Comparison of ENCODE assay signal across 8 cellular contexts in the genomic region with DNA sequence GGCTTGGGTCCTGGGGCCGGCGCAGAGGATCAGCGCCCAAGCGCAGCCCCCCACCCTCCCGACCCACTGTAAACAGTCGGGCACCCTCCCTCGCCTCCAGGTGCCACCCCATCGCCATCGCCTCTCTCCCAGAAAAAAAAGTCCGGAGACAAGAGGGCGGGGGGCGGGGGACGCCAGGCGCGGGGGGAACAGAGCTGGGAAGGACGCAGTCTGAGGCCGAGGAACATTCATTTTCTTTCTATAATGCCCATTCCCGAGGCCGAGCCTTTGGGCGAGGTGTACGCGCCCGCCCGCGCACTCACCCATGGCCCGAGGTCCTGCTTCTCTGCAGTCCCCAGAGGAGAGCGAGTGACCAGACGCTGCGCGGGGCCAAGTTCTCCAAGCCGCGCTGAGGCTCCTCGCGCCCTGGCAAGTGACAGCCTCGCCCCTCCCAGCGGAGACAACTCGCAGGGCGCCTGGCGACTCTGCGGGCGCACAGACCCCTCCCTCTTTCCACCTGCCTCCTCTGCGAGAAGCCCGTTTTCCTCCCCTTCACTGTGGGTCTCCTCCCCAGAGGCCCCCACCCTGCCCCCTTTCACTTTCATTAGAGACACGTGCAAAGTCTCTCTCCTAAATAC.
A peak's percentile ranks its signal among the peaks of the same experiment; 100 is the strongest.
DNase-seq lines count a peak whose midpoint lies in the region; ATAC-seq, FAIRE-seq and TF ChIP-seq lines count a peak whose summit lies in the region.

No MANE protein-coding gene starts in this region.

- no peak for TF ChIP-seq CTCF in A673 (conservative IDR thresholded peaks at IDR 0.05; ENCODE audit: low read depth, low read length)
- TF ChIP-seq CTCF in RWPE2 (IDR thresholded peaks at IDR 0.05; ENCODE audit: poor library complexity, severe bottlenecking) = no peak

- POLR2A ChIA-PET in A673 (lab: Charles Lee; ENCODE audit: low non-redundant PET) = no interaction called here

- peak overlapping the region; percentile 45 for H3K4me3 ChIP-seq in A673 (ENCODE audit: low read depth, low read length, poor library complexity, severe bottlenecking)
- H3K4me3 ChIP-seq in RWPE2 (ENCODE audit: severe bottlenecking) = peak overlapping the region; percentile 29
- peak overlapping the region; percentile 88 for H3K4me3 ChIP-seq in endocrine pancreas (ENCODE audit: control insufficient read depth, insufficient read depth, low read length)
- peak overlapping the region; percentile 47 for H3K4me3 ChIP-seq in mucosa of stomach (ENCODE audit: low read length)
- H3K4me3 ChIP-seq in aorta (ENCODE audit: low read length in 2 of 2) = peak overlapping the region; percentile 40 to 50

- H3K36me3 ChIP-seq in A673 (ENCODE audit: insufficient read depth, low read length, poor library complexity, severe bottlenecking) (no peaks in the 10 kb centered on the region), RWPE2 (ENCODE audit: low read depth) (no peaks in the 10 kb centered on the region), endocrine pancreas (ENCODE audit: control insufficient read depth, insufficient read depth, low read length) (no peaks in the 10 kb centered on the region), mucosa of stomach (ENCODE audit: control insufficient read depth, insufficient read depth, low read length) (no peaks in the 10 kb centered on the region), aorta (ENCODE audit: control insufficient read depth in 1 of 2, insufficient read depth in 2 of 2, low read length in 1 of 2) (no peaks in the 10 kb centered on the region)

- FAIRE-seq in GM12891 (lab: Jason Lieb, UNC) = peak; percentile 77

- H3K4me1 ChIP-seq in A673 (ENCODE audit: insufficient read depth, low read length, poor library complexity, severe bottlenecking) = no peaks in the 10 kb centered on the region
- H3K4me1 ChIP-seq in RWPE2 (ENCODE audit: insufficient read depth, poor library complexity, severe bottlenecking) = no peaks in the 10 kb centered on the region
- no peaks in the 10 kb centered on the region for H3K4me1 ChIP-seq in endocrine pancreas (ENCODE audit: control insufficient read depth, insufficient read depth, low read length)
- H3K4me1 ChIP-seq in mucosa of stomach (ENCODE audit: control insufficient read depth, insufficient read depth, low read length) = no peaks in the 10 kb centered on the region
- H3K4me1 ChIP-seq in aorta (ENCODE audit: control insufficient read depth in 1 of 2, insufficient read depth in 2 of 2, low read length in 2 of 2) = no peaks in the 10 kb centered on the region

- no peaks in the 10 kb centered on the region for H3K9me3 ChIP-seq in A673 (ENCODE audit: low read depth, low read length, poor library complexity, severe bottlenecking)
- no peaks in the 10 kb centered on the region for H3K9me3 ChIP-seq in RWPE2 (ENCODE audit: severe bottlenecking)
- no peaks in the 10 kb centered on the region for H3K9me3 ChIP-seq in endocrine pancreas (ENCODE audit: control insufficient read depth, low read length)
- H3K9me3 ChIP-seq in mucosa of stomach (ENCODE audit: control insufficient read depth, low read length) = no peaks in the 10 kb centered on the region
- no peaks in the 10 kb centered on the region for H3K9me3 ChIP-seq in aorta (ENCODE audit: control insufficient read depth, low read length)

- H3K27me3 ChIP-seq in A673 (replicated peaks; ENCODE audit: insufficient read depth, low read depth, low read length, poor library complexity) (peaks cover 33% of the 10 kb centered on the region), RWPE2 (ENCODE audit: insufficient read depth, poor library complexity, severe bottlenecking) (peaks cover 10% of the 10 kb centered on the region), endocrine pancreas (ENCODE audit: control insufficient read depth, insufficient read depth, low read length) (no peaks in the 10 kb centered on the region), mucosa of stomach (ENCODE audit: control insufficient read depth, insufficient read depth, low read length) (peaks cover 20% of the 10 kb centered on the region), aorta (ENCODE audit: control insufficient read depth in 1 of 2, insufficient read depth in 2 of 2, low read length in 1 of 2) (no peaks in the 10 kb centered on the region)

- peak; percentile 12 for DNase-seq in A673 (ENCODE audit: low spot score)
- DNase-seq in GM12891 (ENCODE audit: insufficient read length, low spot score) = peak; percentile 44
- DNase-seq in RWPE2 (ENCODE audit: low spot score) = no peak
- peak; percentile 48 to 81 for DNase-seq in aorta
- DNase-seq in activated naive CD4-positive, alpha-beta T cell treated with Interleukin-2 at 50 U/mL for 16 hours = no peak

- CTCF ChIA-PET in A673 (lab: Charles Lee) = no interaction called here

- 0% methylated on average over 41 to 44 of the region's 44 CpGs for WGBS in aorta, 2 donors

- H3K9ac ChIP-seq in endocrine pancreas (ENCODE audit: control insufficient read depth, insufficient read depth, low read length) (peak overlapping the region; percentile 76), mucosa of stomach (ENCODE audit: low read length) (peak overlapping the region; percentile 25)

- H3K27ac ChIP-seq in A673 (ENCODE audit: low read depth, low read length, poor library complexity, severe bottlenecking) = no peak overlapping the region
- H3K27ac ChIP-seq in RWPE2 (ENCODE audit: poor library complexity, severe bottlenecking) = no peak overlapping the region
- H3K27ac ChIP-seq in aorta (ENCODE audit: low read depth in 1 of 2, low read length in 2 of 2) = no peak overlapping the region

- ATAC-seq in HG02970 (IDR thresholded peaks at IDR 0.05; ENCODE audit: low FRiP score, unreplicated experiment) (peak; percentile 74), RWPE2 (ENCODE audit: low read depth) (peak; percentile 68), aorta (ENCODE audit: low FRiP score) (peak; percentile 54)

- no TSS peak for BruUV-seq in A673 (replicated peaks; lab: Mats Ljungman, UMichigan)

- intact Hi-C loops in A673 (cut with micrococcal nuclease; ENCODE audit: unreplicated experiment) (no loop called here), aorta (cut with DNase I) (no loop called here)

- no peak for TF ChIP-seq POLR2A in GM12891 (IDR thresholded peaks at IDR 0.05; ENCODE audit: low read depth, low read length)

TF ChIP-seq in GM12891, 5 proteins besides CTCF, POLR2A, EP300 and RAD21:
- TF ChIP-seq POU2F2 (IDR thresholded peaks at IDR 0.05; ENCODE audit: low read depth, low read length) (no peak), TAF1 (IDR thresholded peaks at IDR 0.05; ENCODE audit: low read depth, low read length) (0 out of 2 replicates have a peak, but pooled peaks have one; percentile 14)

Comparison
In these comparisons a context has a peak if more than half of its experiments do, and no peak if none do; other contexts are left out.
1. DNase-seq: peak in A673 (single experiment), GM12891 (single experiment) and aorta (2 of 2); none in RWPE2 (single experiment) and activated naive CD4-positive, alpha-beta T cell treated with Interleukin-2 at 50 U/mL for 16 hours (single experiment).
2. H3K4me3 ChIP-seq: peak in every context shown above with its lines; median percentile 88 in endocrine pancreas; 47 in mucosa of stomach; 45 in A673; 45 in aorta; 29 in RWPE2.
3. Peak in every context shown above with its lines, with median percentiles within 50 percentile points of each other: ATAC-seq.